17 cellular contexts compared by ENCODE assay signal in the genomic region with DNA sequence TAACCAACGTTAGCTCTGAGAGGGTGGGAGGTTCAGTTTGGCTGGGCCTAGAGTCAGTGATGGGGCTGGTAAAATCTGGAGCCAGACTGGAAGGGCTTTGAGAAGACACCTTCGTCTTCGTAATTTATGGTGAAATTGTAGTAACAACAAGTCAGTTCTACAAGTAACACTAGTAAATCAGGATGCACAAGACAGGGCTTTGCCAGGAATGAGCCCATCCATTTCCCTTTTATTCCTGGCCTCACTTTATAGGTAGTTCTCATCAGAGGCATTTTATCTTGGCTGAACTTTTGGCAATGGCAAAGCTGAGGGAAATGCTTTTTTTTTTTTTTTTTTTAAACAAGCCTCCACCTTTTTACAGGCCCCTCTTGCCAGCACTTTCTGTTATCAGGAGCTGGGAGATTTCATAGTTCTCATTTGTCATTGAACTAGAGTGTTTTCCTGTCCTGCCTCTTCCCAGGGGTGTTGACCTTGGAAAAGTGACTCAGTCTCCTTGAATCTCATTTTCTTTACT.
DNase-seq lines count a peak whose midpoint lies in the region; ATAC-seq, FAIRE-seq and TF ChIP-seq lines count a peak whose summit lies in the region.
"Had no signal": no experiment of that assay in that cellular context is flagged by ENCODE, and none has a peak within 500 bp of the region (broad histone marks: within the 10 kb centered on the region; RNA-seq: fewer than 3 reads in every experiment).

No MANE protein-coding gene starts in this region.

- TF ChIP-seq CTCF in HEK293 (tag by site-specific recombination; IDR thresholded peaks at IDR 0.05): no peak
- TF ChIP-seq CTCF in endothelial cell of umbilical vein (IDR thresholded peaks at IDR 0.05; ENCODE audit: extremely low read depth in 1 of 2, insufficient read depth in 1 of 2, low read depth in 1 of 2, low read length in 2 of 2): no peak
- TF ChIP-seq CTCF in left lung (IDR thresholded peaks at IDR 0.05): no peak

- H3K4me3 ChIP-seq in HEK293 (ENCODE audit: low read depth, low read length) (no peak overlapping the region), endothelial cell of umbilical vein (replicated peaks in 1 of 3; ENCODE audit: insufficient read depth in 1 of 3, low read depth in 1 of 3, low read length in 3 of 3) (no peak overlapping the region), left lung (no peak overlapping the region)
- H3K4me3 ChIP-seq: dorsolateral prefrontal cortex, lower lobe of right lung had no signal

- TF ChIP-seq POLR2A in endothelial cell of umbilical vein (IDR thresholded peaks at IDR 0.05; ENCODE audit: low read depth, low read length): no peak

- DNase-seq in endothelial cell of umbilical vein (ENCODE audit: low read depth, low spot score): peak; percentile 71
- no peak for DNase-seq in left lung
- DNase-seq in sciatic nerve (ENCODE audit: low spot score): no peak
- DNase-seq in NCI-H82 (lab: John Stamatoyannopoulos, UW): no peak
- DNase-seq in NCI-H2196 (lab: John Stamatoyannopoulos, UW; ENCODE audit: unreplicated experiment): no peak
- no peak for DNase-seq in NCI-H128 (lab: John Stamatoyannopoulos, UW; ENCODE audit: unreplicated experiment)
- DNase-seq: activated CD4-positive, CD25-positive, alpha-beta regulatory T cell; activated effector memory CD4-positive, alpha-beta T cell treated with anti-CD3 and anti-CD28 coated beads, Interleukin-2, amount 50 U/mL, for 16 hours; dorsolateral prefrontal cortex; H9; hypothalamus; IMR-90; lower lobe of right lung; NK-92 treated with Interleukin-12 subunit alpha and Interleukin-12 subunit beta, amount 100 ng/mL, for 24 hours had no signal

- dilution Hi-C loops in endothelial cell of umbilical vein (cut with MboI; ENCODE audit: extremely low pct_ligation_motif_present, low sequenced_read_pairs): no loop called here

- H3K27ac ChIP-seq in HEK293 (ENCODE audit: extremely low read depth, low read depth, low read length) (no peak overlapping the region; the same call in 1 of the 2 replicates), endothelial cell of umbilical vein (ENCODE audit: insufficient read depth, low read depth, low read length) (no peak overlapping the region), left lung (no peak overlapping the region)
- H3K27ac ChIP-seq: dorsolateral prefrontal cortex, lower lobe of right lung had no signal

- no peaks in the 10 kb centered on the region for H3K9me3 ChIP-seq in HEK293 (ENCODE audit: control insufficient read depth, insufficient read depth, low read depth, low read length)
- no peaks in the 10 kb centered on the region for H3K9me3 ChIP-seq in endothelial cell of umbilical vein (replicated peaks; ENCODE audit: control insufficient read depth, insufficient read depth, low read length)
- H3K9me3 ChIP-seq in left lung: no peaks in the 10 kb centered on the region
- H3K9me3 ChIP-seq: lower lobe of right lung had no signal

- no peak overlapping the region for H3K9ac ChIP-seq in endothelial cell of umbilical vein (replicated peaks; ENCODE audit: extremely low read depth, insufficient read depth, low read length)

- peak; percentile 83 for ATAC-seq in left lung
- peak; percentile 75 for ATAC-seq in sciatic nerve
- ATAC-seq in HG02588 (IDR thresholded peaks at IDR 0.05; ENCODE audit: unreplicated experiment): no peak

- BruUV-seq in endothelial cell of umbilical vein (replicated peaks; lab: Mats Ljungman, UMichigan): no TSS peak

- H4K20me1 ChIP-seq in endothelial cell of umbilical vein (replicated peaks; ENCODE audit: control insufficient read depth, extremely low read depth, insufficient read depth, low read length): no peaks in the 10 kb centered on the region

- H3K36me3 ChIP-seq in HEK293 (ENCODE audit: control insufficient read depth in 2 of 2, insufficient read depth in 1 of 2, low read length in 2 of 2) (no peaks in the 10 kb centered on the region), endothelial cell of umbilical vein (ENCODE audit: control insufficient read depth in 2 of 2, extremely low read depth in 1 of 2, insufficient read depth in 2 of 2, low read length in 2 of 2) (no peaks in the 10 kb centered on the region), left lung (no peaks in the 10 kb centered on the region)
- H3K36me3 ChIP-seq: lower lobe of right lung had no signal

- POLR2A ChIA-PET in HEK293 (lab: Yijun Ruan, JAX): interaction anchor here (0.6 kb wide), 3 partner anchors 17 to 47 kb away, joined by 3 to 4 read pairs (median 3); no protein-coding TSS in a partner anchor
- POLR2A ChIA-PET in endothelial cell of umbilical vein (lab: Charles Lee): no interaction called here

- intact Hi-C loops in endothelial cell of umbilical vein (cut with micrococcal nuclease): loop anchor here (2.0 kb wide), 1 partner anchor 37 kb away; no protein-coding TSS in a partner anchor
- intact Hi-C loops in left lung (cut with DNase I): no loop called here
- intact Hi-C loops in sciatic nerve (cut with DNase I): loop anchor here (5.0 kb wide), 1 partner anchor 398 kb away; no protein-coding TSS in a partner anchor

- H2AFZ ChIP-seq in endothelial cell of umbilical vein (ENCODE audit: low read depth, low read length): no peak overlapping the region

- H3K27me3 ChIP-seq in endothelial cell of umbilical vein (ENCODE audit: control insufficient read depth in 2 of 2, insufficient read depth in 2 of 2, low read length in 2 of 2) (no peaks in the 10 kb centered on the region), left lung (no peaks in the 10 kb centered on the region)
- H3K27me3 ChIP-seq: dorsolateral prefrontal cortex had no signal

- H3K4me1 ChIP-seq in HEK293 (ENCODE audit: control insufficient read depth, insufficient read depth, low read length) (no peaks in the 10 kb centered on the region), endothelial cell of umbilical vein (ENCODE audit: control insufficient read depth, extremely low read depth, insufficient read depth, low read length) (peaks cover 5% of the 10 kb centered on the region), left lung (no peaks in the 10 kb centered on the region)
- H3K4me1 ChIP-seq: lower lobe of right lung had no signal

- FAIRE-seq in endothelial cell of umbilical vein (lab: Jason Lieb, UNC): peak; percentile 64
- FAIRE-seq: GM12891 had no signal

- H3K4me2 ChIP-seq in endothelial cell of umbilical vein (ENCODE audit: insufficient read depth, low read length): no peak overlapping the region

- H3K79me2 ChIP-seq in endothelial cell of umbilical vein (ENCODE audit: control insufficient read depth, insufficient read depth, low read length): no peaks in the 10 kb centered on the region

- no peaks in the 10 kb centered on the region for H3K9me1 ChIP-seq in endothelial cell of umbilical vein (replicated peaks; ENCODE audit: control insufficient read depth, extremely low read depth, insufficient read depth, low read length)

- CTCF ChIA-PET in HEK293 (lab: Yijun Ruan, JAX) (interaction anchor here (0.6 kb wide), 1 partner anchor 915 kb away, joined by 3 read pairs; no protein-coding TSS in a partner anchor), endothelial cell of umbilical vein (lab: Charles Lee) (interaction anchor here (0.7 to 1.0 kb wide), 9 partner anchors 9 to 876 kb away, joined by 3 read pairs; no protein-coding TSS in a partner anchor)

TF ChIP-seq in HEK293, 187 proteins besides CTCF, POLR2A, EP300 and RAD21 (continues in another document):
- TF ChIP-seq ZNF561 (tag by site-specific recombination; IDR thresholded peaks at IDR 0.05; ENCODE audit: borderline replicate concordance) (no peak), ZNF18 (tag by site-specific recombination; IDR thresholded peaks at IDR 0.05) (no peak)

TF ChIP-seq in endothelial cell of umbilical vein, 7 proteins besides CTCF, POLR2A, EP300 and RAD21:
- peak; percentile 8 for TF ChIP-seq GATA2 (IDR thresholded peaks at IDR 0.05; ENCODE audit: insufficient read depth, insufficient read length, low read depth, low read length)
- TF ChIP-seq POLR2AphosphoS5 (IDR thresholded peaks at IDR 0.05; ENCODE audit: insufficient read depth, low read depth, low read length): no peak

Comparison
In these comparisons a context has a peak if more than half of its experiments do, and no peak if none do; other contexts are left out.
1. intact Hi-C loops: an anchor here in endothelial cell of umbilical vein (2.0 kb wide) and sciatic nerve (5.0 kb wide); none called in left lung.